In the genomic region with DNA sequence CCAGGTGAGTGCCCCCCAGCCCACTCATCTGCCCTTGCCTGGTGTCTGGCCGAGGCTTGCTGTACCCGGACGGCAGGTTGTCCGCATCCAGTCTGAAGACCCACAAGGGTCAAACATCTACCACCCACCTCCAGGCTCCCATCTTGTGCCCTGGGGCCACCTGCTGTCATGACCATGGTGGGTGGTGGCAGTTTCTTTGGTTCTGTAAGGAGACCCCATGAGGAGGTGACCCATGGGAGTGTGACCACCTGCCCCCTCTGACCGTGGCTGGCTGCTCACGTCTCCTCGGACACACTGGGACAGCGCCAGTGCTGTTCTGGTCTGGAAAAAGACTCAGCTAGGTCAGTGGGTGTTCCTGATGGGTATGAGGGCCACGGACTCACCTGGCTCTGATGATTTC, we compare ENCODE assay signal across 30 cellular contexts.
"Had no signal": no experiment of that assay in that cellular context is flagged by ENCODE, and none has a peak within 500 bp of the region (broad histone marks: within the 10 kb centered on the region; RNA-seq: fewer than 3 reads in every experiment).

No MANE protein-coding gene starts in this region.

- FAIRE-seq: astrocyte, frontal cortex had no signal

- ATAC-seq: activated CD4-positive, CD25-positive, alpha-beta regulatory T cell treated with anti-CD3 and anti-CD28 coated beads, Interleukin-2, amount 50 U/mL, for 24 hours; activated CD8-positive, alpha-beta memory T cell treated with anti-CD3 and anti-CD28 coated beads, Interleukin-2, amount 10 ng/mL, durations not matched to agents 7 days and 5 days; activated CD8-positive, alpha-beta T cell treated with anti-CD3 and anti-CD28 coated beads, Interleukin-2, amount 10 ng/mL, durations not matched to agents 7 days and 5 days; esophagus mucosa; T-helper 17 cell had no signal

- H3K36me3 ChIP-seq: brain microvascular endothelial cell, colonic mucosa, WERI-Rb-1 had no signal

- H3K4me1 ChIP-seq: colonic mucosa had no signal

- DNase-seq: activated B cell treated with CpG ODN at 0.5 μM for 24 hours; activated CD4-positive, alpha-beta T cell treated with anti-CD3 and anti-CD28 coated beads for 48 hours; activated CD4-positive, alpha-beta T cell treated with anti-CD3 and anti-CD28 coated beads, Interleukin-2, amount 50 U/mL, for 1 hour; activated CD4-positive, alpha-beta T cell treated with anti-CD3 and anti-CD28 coated beads, Interleukin-2, amount 50 U/mL, for 48 hours; activated CD8-positive, alpha-beta memory T cell treated with anti-CD3 and anti-CD28 coated beads, Interleukin-2, amount 10 ng/mL, durations not matched to agents 7 days and 5 days; activated CD8-positive, alpha-beta memory T cell treated with anti-CD3 and anti-CD28 coated beads, Interleukin-2, amount 50 U/mL, for 4 hours; activated CD8-positive, alpha-beta T cell treated with anti-CD3 and anti-CD28 coated beads, Interleukin-2, amount 10 ng/mL, durations not matched to agents 7 days and 5 days; activated gamma-delta T cell treated with Interleukin-2 at 50 U/mL for 16 hours; activated naive CD4-positive, alpha-beta T cell treated with anti-CD3 and anti-CD28 coated beads, Interleukin-2, amount 50 U/mL, for 16 hours; activated naive CD4-positive, alpha-beta T cell treated with Interleukin-2 at 50 U/mL for 16 hours; activated T-cell treated with anti-CD3 and anti-CD28 coated beads, Interleukin-2, amount 50 U/mL, for 1 hour; activated T-cell treated with anti-CD3 and anti-CD28 coated beads, Interleukin-2, amount 50 U/mL, for 48 hours; amniotic stem cell; anterior cingulate cortex; brain microvascular endothelial cell; caudate nucleus; colonic mucosa; dorsolateral prefrontal cortex; effector memory CD4-positive, alpha-beta T cell; endodermal cell; foreskin fibroblast; head of caudate nucleus; T-helper 1 cell; T-helper 17 cell; T1000; WERI-Rb-1 had no signal

- H3K4me3 ChIP-seq: colonic mucosa, dorsolateral prefrontal cortex had no signal

- H3K9me3 ChIP-seq: colonic mucosa had no signal

- H3K27ac ChIP-seq: brain microvascular endothelial cell, colonic mucosa, dorsolateral prefrontal cortex, WERI-Rb-1 had no signal
